In the genomic region with DNA sequence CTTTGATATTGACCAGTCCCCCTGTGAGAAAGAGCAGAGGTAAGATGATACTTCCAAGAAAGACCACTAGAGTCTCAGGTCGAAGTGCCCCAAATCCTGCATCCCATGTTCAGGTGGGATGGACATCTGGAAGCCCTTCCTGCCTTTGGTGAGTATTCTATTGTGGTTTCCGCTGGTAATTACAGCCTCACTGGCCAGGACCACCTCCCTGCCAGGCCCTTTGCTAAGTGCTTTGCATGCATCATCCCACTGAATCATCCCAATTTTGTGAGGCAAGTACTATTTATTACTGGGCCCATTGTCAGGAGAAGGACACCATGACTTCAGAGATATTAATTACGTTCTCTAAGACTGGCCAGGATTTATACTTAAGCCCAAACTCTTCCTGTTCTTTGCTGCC, we compare ENCODE assay signal across 10 cellular contexts. TPM values are rescaled to one million over a fixed set of nuclear protein-coding genes. Genes with fewer than 3 reads are reported as not detected.
"Had no signal": no experiment of that assay in that cellular context is flagged by ENCODE, and none has a peak within 500 bp of the region (broad histone marks: within the 10 kb centered on the region; RNA-seq: fewer than 3 reads in every experiment).

No MANE protein-coding gene starts in this region.

- H3K36me3 ChIP-seq: HAP-1 had no signal

- DNase-seq: GM23248, GOT3, H7, HFFc6, IMR-90 had no signal

- H3K27ac Mint-ChIP-seq: HFFc6 had no signal

- H3K4me3 ChIP-seq: GM23248, HAP-1, K562 had no signal

- H3K4me3 Mint-ChIP-seq: HFFc6 had no signal

- H3K4me1 ChIP-seq: HAP-1 had no signal

- H3K9ac ChIP-seq: GM23248 had no signal

- H3K9me3 Mint-ChIP-seq: HFFc6 had no signal

- H2AFZ ChIP-seq: GM23248 had no signal

- H3K27ac ChIP-seq: GM23248, HL-60 had no signal

- H3K9me3 ChIP-seq: HAP-1 had no signal

- ATAC-seq: HCT116, K562 had no signal

RNA-seq across cellular contexts. Expression of gene PASD1, which starts 10.8 kb away (rescaled TPM):
- total RNA-seq: GM23248, H4, H7, HFFc6, IMR-90 had no signal
- polyA plus RNA-seq: GM23248, IMR-90 had no signal
